In the genomic region with DNA sequence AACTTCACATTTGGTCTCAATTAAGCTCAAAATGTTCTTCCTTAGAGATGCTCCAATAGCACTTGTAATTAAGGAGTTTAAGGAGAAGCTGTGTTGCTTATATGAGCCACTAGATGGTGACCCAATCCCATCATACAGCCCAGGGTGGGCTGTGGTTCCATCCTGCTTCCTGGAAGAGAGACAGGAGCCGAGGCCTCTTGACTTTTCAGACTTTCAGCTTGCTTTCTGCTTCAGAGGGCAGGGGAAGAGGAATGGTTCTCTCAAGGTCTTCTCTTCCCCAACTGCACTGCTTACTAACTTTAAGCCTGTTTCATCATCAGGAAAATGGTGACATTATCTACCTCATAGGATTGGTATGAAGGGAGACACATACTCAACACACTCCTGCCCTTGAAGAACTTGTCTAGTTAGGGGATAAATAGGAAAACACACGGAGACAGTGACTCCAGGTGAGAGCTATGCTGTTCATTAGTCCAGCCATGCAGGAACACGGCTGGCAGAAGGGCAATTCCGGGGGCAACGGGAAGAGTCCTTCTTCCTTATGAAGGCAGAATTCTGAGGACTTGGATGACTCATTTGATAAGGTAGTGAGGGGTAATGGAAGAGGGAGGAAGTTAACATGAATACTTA, we compare ENCODE assay signal across 9 cellular contexts. TPM values are rescaled to one million over a fixed set of nuclear protein-coding genes. Genes with fewer than 3 reads are reported as not detected.
DNase-seq lines count a peak whose midpoint lies in the region; FAIRE-seq and TF ChIP-seq lines count a peak whose summit lies in the region.
"Had no signal": no experiment of that assay in that cellular context is flagged by ENCODE, and none has a peak within 500 bp of the region (broad histone marks: within the 10 kb centered on the region; RNA-seq: fewer than 3 reads in every experiment).

No MANE protein-coding gene starts in this region.

- DNase-seq in NCI-H510A treated with DMSO at 0.1 percent for 48 hours (lab: John Stamatoyannopoulos, UW): peak; percentile 12
- DNase-seq in NCI-H510A (lab: John Stamatoyannopoulos, UW): no peak
- DNase-seq in M059J (ENCODE audit: low read depth): peak; percentile 69
- DNase-seq in fibroblast of the aortic adventitia (ENCODE audit: low read depth): peak; percentile 86
- DNase-seq in neural progenitor cell (ENCODE audit: low spot score): peak; percentile 89
- no peak for DNase-seq in T-helper 2 cell treated with Interferon-gamma antibody and Interleukin-4, amounts not matched to agents 5 μg/mL and 100 μg/mL, for 36 hours (ENCODE audit: low spot score)
- no peak for DNase-seq in NK-92 (lab: John Stamatoyannopoulos, UW; ENCODE audit: unreplicated experiment)

- no peak overlapping the region for H3K4me2 ChIP-seq in neural progenitor cell

- no peak overlapping the region for H3K4me3 ChIP-seq in fibroblast of the aortic adventitia (ENCODE audit: low read depth, low read length)
- H3K4me3 ChIP-seq in neural progenitor cell: no peak overlapping the region

- H3K36me3 Mint-ChIP-seq in neural progenitor cell: peaks cover 12% of the 10 kb centered on the region
- H3K36me3 Mint-ChIP-seq in T-helper 2 cell treated with Interferon-gamma antibody and Interleukin-4, amounts not matched to agents 5 μg/mL and 100 μg/mL, for 36 hours (ENCODE audit: low read depth): peaks cover 4% of the 10 kb centered on the region

- peaks cover 33% of the 10 kb centered on the region for H3K4me1 Mint-ChIP-seq in neural progenitor cell
- H3K4me1 Mint-ChIP-seq in T-helper 2 cell treated with Interferon-gamma antibody and Interleukin-4, amounts not matched to agents 5 μg/mL and 100 μg/mL, for 36 hours (ENCODE audit: low read depth): no peaks in the 10 kb centered on the region

- H3K79me2 ChIP-seq in neural progenitor cell (ENCODE audit: low read depth): no peaks in the 10 kb centered on the region

- H2AFZ ChIP-seq in neural progenitor cell (replicated peaks): no peak overlapping the region

- peaks cover 3% of the 10 kb centered on the region for H3K36me3 ChIP-seq in neural progenitor cell

- TF ChIP-seq CTCF in fibroblast of the aortic adventitia (IDR thresholded peaks at IDR 0.05; ENCODE audit: insufficient read depth, low read length): peak; percentile 78
- peak; percentile 96 for TF ChIP-seq CTCF in neural progenitor cell (IDR thresholded peaks at IDR 0.05)

- H3K9me3 Mint-ChIP-seq in neural progenitor cell: no peaks in the 10 kb centered on the region
- no peaks in the 10 kb centered on the region for H3K9me3 Mint-ChIP-seq in T-helper 2 cell treated with Interferon-gamma antibody and Interleukin-4, amounts not matched to agents 5 μg/mL and 100 μg/mL, for 36 hours

- no peaks in the 10 kb centered on the region for H3K27me3 ChIP-seq in neural progenitor cell

- peak overlapping the region; percentile 40 for H3K27ac Mint-ChIP-seq in neural progenitor cell
- H3K27ac Mint-ChIP-seq in T-helper 2 cell treated with Interferon-gamma antibody and Interleukin-4, amounts not matched to agents 5 μg/mL and 100 μg/mL, for 36 hours: no peak overlapping the region

- peaks cover 7% of the 10 kb centered on the region for H3K27me3 Mint-ChIP-seq in neural progenitor cell (ENCODE audit: insufficient read depth, low read depth)
- H3K27me3 Mint-ChIP-seq in T-helper 2 cell treated with Interferon-gamma antibody and Interleukin-4, amounts not matched to agents 5 μg/mL and 100 μg/mL, for 36 hours (ENCODE audit: low read depth): no peaks in the 10 kb centered on the region

- FAIRE-seq in TTC549 (lab: Jason Lieb, UNC): peak; percentile 42
- FAIRE-seq: G401.6 had no signal

- peaks cover 22% of the 10 kb centered on the region for H3F3A ChIP-seq in neural progenitor cell (ENCODE audit: low read depth)

- no peak overlapping the region for H3K27ac ChIP-seq in neural progenitor cell

- peaks cover 23% of the 10 kb centered on the region for H3K4me1 ChIP-seq in neural progenitor cell

- no peaks in the 10 kb centered on the region for H4K20me1 ChIP-seq in neural progenitor cell (ENCODE audit: low read depth)

- no peak overlapping the region for H3K4me3 Mint-ChIP-seq in neural progenitor cell
- H3K4me3 Mint-ChIP-seq in T-helper 2 cell treated with Interferon-gamma antibody and Interleukin-4, amounts not matched to agents 5 μg/mL and 100 μg/mL, for 36 hours: no peak overlapping the region

- H3K9me3 ChIP-seq in neural progenitor cell (ENCODE audit: low read depth): no peaks in the 10 kb centered on the region

- no peak overlapping the region for H3K9ac ChIP-seq in neural progenitor cell

RNA-seq across cellular contexts. Expression of gene TMEM218, which starts 20.1 kb away (rescaled TPM):
- 24.0 and 32.7 TPM in 2 replicates for total RNA-seq in M059J (2014; rRNA removed; shearing (Covaris generic))
- 9.2 and 35.1 TPM in 2 replicates for total RNA-seq in fibroblast of the aortic adventitia (ENCODE audit: low replicate concordance)
- 44.1 and 47.9 TPM in 2 replicates for total RNA-seq in neural progenitor cell (ENCODE audit: low replicate concordance)

RNA-seq across cellular contexts. Expression of gene SLC37A2, which starts 28.3 kb away (rescaled TPM):
- total RNA-seq in M059J (2014; rRNA removed; shearing (Covaris generic)): 7.2 and 11.8 TPM in 2 replicates
- total RNA-seq in fibroblast of the aortic adventitia (ENCODE audit: low replicate concordance) (0.08 and 0.63 TPM in 2 replicates), neural progenitor cell (ENCODE audit: low replicate concordance) (1.4 and 3.3 TPM in 2 replicates)

Comparison
In these comparisons a context has a peak if more than half of its experiments do, and no peak if none do; other contexts are left out.
1. DNase-seq: peak in NCI-H510A treated with DMSO at 0.1 percent for 48 hours (single experiment), M059J (single experiment), fibroblast of the aortic adventitia (single experiment) and neural progenitor cell (single experiment); none in NCI-H510A (single experiment), T-helper 2 cell treated with Interferon-gamma antibody and Interleukin-4, amounts not matched to agents 5 μg/mL and 100 μg/mL, for 36 hours (single experiment) and NK-92 (single experiment).